ENCODE assay signal across 1 cellular context in the genomic region with DNA sequence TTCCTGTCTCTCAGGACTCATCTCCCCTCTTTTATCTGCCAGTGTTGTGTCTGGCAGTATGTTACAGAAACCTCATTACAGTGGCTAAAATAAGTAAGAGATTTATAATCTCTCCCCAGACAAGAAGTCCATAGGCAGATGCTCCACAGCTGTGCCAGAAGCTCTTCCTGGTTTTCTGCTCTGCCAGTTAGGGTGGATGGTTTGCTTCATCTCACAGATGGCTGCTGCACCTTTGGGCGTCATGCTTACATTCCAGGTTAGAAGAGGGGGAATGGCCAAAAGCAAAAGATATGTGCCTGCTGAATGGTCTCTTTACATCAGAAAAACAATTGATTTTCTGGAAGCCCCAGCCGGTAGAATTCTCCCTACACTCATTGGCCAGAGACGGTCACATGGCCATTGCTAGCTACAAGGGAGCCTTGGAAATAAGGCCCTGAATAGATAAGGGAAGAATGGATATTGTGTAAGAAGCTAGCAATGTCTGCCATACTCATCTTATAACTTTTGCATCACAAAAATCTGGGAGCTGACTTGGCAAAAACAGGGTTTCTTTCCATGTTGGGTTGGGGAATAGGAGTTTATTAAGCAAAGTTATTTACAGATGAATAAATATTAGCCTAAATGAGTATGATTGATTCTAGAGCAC.
TF ChIP-seq lines count a peak whose summit lies in the region.

No MANE protein-coding gene starts in this region.

TF ChIP-seq in WTC11, 78 proteins besides CTCF, POLR2A, EP300 and RAD21 (continued from another document):
- peak; percentile 59 for TF ChIP-seq NFYB (CRISPR knock-in tag; conservative IDR thresholded peaks at IDR 0.05; ENCODE audit: low read depth)
TF ChIP-seq in WTC11: peak in this region for 3.
